ENCODE assay signal across 20 cellular contexts in genomic region chr5:170145462-170145861, GRCh38. TPM values are rescaled to one million over a fixed set of nuclear protein-coding genes. Genes with fewer than 3 reads are reported as not detected.
A peak's percentile ranks its signal among the peaks of the same experiment; 100 is the strongest.
DNase-seq lines count a peak whose midpoint lies in the region; ATAC-seq, FAIRE-seq and TF ChIP-seq lines count a peak whose summit lies in the region.
"Had no signal": no experiment of that assay in that cellular context is flagged by ENCODE, and none has a peak within 500 bp of the region (broad histone marks: within the 10 kb centered on the region; RNA-seq: fewer than 3 reads in every experiment).

No MANE protein-coding gene starts in this region.

- no peaks in the 10 kb centered on the region for H3K27me3 Mint-ChIP-seq in MCF 10A (ENCODE audit: insufficient read depth, unreplicated experiment)
- H3K27me3 Mint-ChIP-seq in activated CD8-positive, alpha-beta T cell treated with anti-CD3 and anti-CD28 coated beads, Interleukin-2, amount 10 ng/mL, durations not matched to agents 7 days and 5 days (ENCODE audit: low read depth) = peaks cover 2% of the 10 kb centered on the region
- H3K27me3 Mint-ChIP-seq: activated CD4-positive, alpha-beta T cell treated with anti-CD3 and anti-CD28 coated beads for 36 hours had no signal

- no peak for TF ChIP-seq RAD21 in K562 (CRISPR knock-in tag; conservative IDR thresholded peaks at IDR 0.05 in 1 of 2, IDR thresholded peaks at IDR 0.05 in 1 of 2)

- H3K27ac ChIP-seq in breast epithelium (peak overlapping the region; percentile 14 to 74), OCI-LY7 (ENCODE audit: low read depth, low read length, poor library complexity, severe bottlenecking) (no peak overlapping the region), K562 (ENCODE audit: extremely low read depth, low read depth, low read length) (no peak overlapping the region), body of pancreas (no peak overlapping the region), psoas muscle (no peak overlapping the region)
- H3K27ac ChIP-seq: right lobe of liver had no signal

- DNase-seq in breast epithelium (ENCODE audit: low spot score in 2 of 2) (no peak), MCF 10A (ENCODE audit: unreplicated experiment) (no peak), OCI-LY7 (ENCODE audit: low spot score) (peak; percentile 4), K562 (ENCODE audit: extremely low read depth in 1 of 4, low spot score in 3 of 4) (peak; percentile 28 to 59 (median 45)), body of pancreas (no peak), psoas muscle (no peak)
- DNase-seq in activated CD4-positive, CD25-positive, alpha-beta regulatory T cell treated with anti-CD3 and anti-CD28 coated beads, Interleukin-2, amount 50 U/mL, for 72 hours = no peak
- DNase-seq in activated CD8-positive, alpha-beta T cell treated with anti-CD3 and anti-CD28 coated beads, Interleukin-2, amount 10 ng/mL, durations not matched to agents 7 days and 5 days = no peak
- DNase-seq: activated CD4-positive, alpha-beta T cell treated with anti-CD3 and anti-CD28 coated beads for 36 hours; activated gamma-delta T cell treated with Interleukin-2 at 50 U/mL for 16 hours; aorta; CD4-positive, alpha-beta T cell; foreskin fibroblast; NCI-H1092 treated with DMSO at 0.1 percent for 48 hours; right lobe of liver; stimulated activated naive CD8-positive, alpha-beta T cell treated with anti-CD3 and anti-CD28 coated beads, Interleukin-15, amount 100 ng/mL, for 72 hours had no signal

- H3K4me3 Mint-ChIP-seq in MCF 10A (ENCODE audit: unreplicated experiment) = no peak overlapping the region
- no peak overlapping the region for H3K4me3 Mint-ChIP-seq in activated CD8-positive, alpha-beta T cell treated with anti-CD3 and anti-CD28 coated beads, Interleukin-2, amount 10 ng/mL, durations not matched to agents 7 days and 5 days
- H3K4me3 Mint-ChIP-seq: activated CD4-positive, alpha-beta T cell treated with anti-CD3 and anti-CD28 coated beads for 36 hours; CD4-positive, alpha-beta T cell; GM23338; stimulated activated naive CD8-positive, alpha-beta T cell treated with anti-CD3 and anti-CD28 coated beads, Interleukin-15, amount 100 ng/mL, for 72 hours had no signal

- no peak for TF ChIP-seq EP300 in K562 (IDR thresholded peaks at IDR 0.05; ENCODE audit: low read length)

- no peaks in the 10 kb centered on the region for H3K4me1 Mint-ChIP-seq in MCF 10A (ENCODE audit: insufficient read depth, unreplicated experiment)
- H3K4me1 Mint-ChIP-seq in activated CD8-positive, alpha-beta T cell treated with anti-CD3 and anti-CD28 coated beads, Interleukin-2, amount 10 ng/mL, durations not matched to agents 7 days and 5 days (ENCODE audit: low read depth) = no peaks in the 10 kb centered on the region
- H3K4me1 Mint-ChIP-seq: activated CD4-positive, alpha-beta T cell treated with anti-CD3 and anti-CD28 coated beads for 36 hours; GM23338; stimulated activated naive CD8-positive, alpha-beta T cell treated with anti-CD3 and anti-CD28 coated beads, Interleukin-15, amount 100 ng/mL, for 72 hours had no signal

- ATAC-seq in K562 = peak; percentile 59; the same call in 2 of the 3 replicates
- ATAC-seq in body of pancreas = no peak
- ATAC-seq in psoas muscle = no peak
- ATAC-seq in activated CD8-positive, alpha-beta T cell treated with anti-CD3 and anti-CD28 coated beads, Interleukin-2, amount 10 ng/mL, durations not matched to agents 7 days and 5 days = no peak
- ATAC-seq: activated CD4-positive, alpha-beta T cell treated with anti-CD3 and anti-CD28 coated beads for 36 hours; GM23338; right lobe of liver; stimulated activated naive CD8-positive, alpha-beta T cell treated with anti-CD3 and anti-CD28 coated beads, Interleukin-15, amount 100 ng/mL, for 72 hours had no signal

- H3K9me3 Mint-ChIP-seq in MCF 10A (ENCODE audit: unreplicated experiment) = no peaks in the 10 kb centered on the region
- no peaks in the 10 kb centered on the region for H3K9me3 Mint-ChIP-seq in activated CD8-positive, alpha-beta T cell treated with anti-CD3 and anti-CD28 coated beads, Interleukin-2, amount 10 ng/mL, durations not matched to agents 7 days and 5 days (ENCODE audit: insufficient read depth)
- H3K9me3 Mint-ChIP-seq: CD4-positive, alpha-beta T cell; GM23338; stimulated activated naive CD8-positive, alpha-beta T cell treated with anti-CD3 and anti-CD28 coated beads, Interleukin-15, amount 100 ng/mL, for 72 hours had no signal

- H3K9me2 ChIP-seq in OCI-LY7 (ENCODE audit: insufficient read depth, low read length) = no peaks in the 10 kb centered on the region

- CTCF ChIA-PET in MCF 10A (lab: Yijun Ruan, JAX) (interaction anchor here (0.5 to 2.7 kb wide), 5 partner anchors 39 to 112 kb away, joined by 3 to 10 read pairs (median 3); no protein-coding TSS in a partner anchor), OCI-LY7 (lab: Charles Lee; ENCODE audit: unreplicated experiment) (no interaction called here), K562 (lab: Yijun Ruan, JAX; ENCODE audit: low intra/inter-chr PET ratio) (no interaction called here)
- CTCF ChIA-PET in activated CD8-positive, alpha-beta T cell treated with anti-CD3 and anti-CD28 coated beads, Interleukin-2, amount 10 ng/mL, durations not matched to agents 7 days and 5 days (lab: Charles Lee) = interaction anchor here (0.6 kb wide), 1 partner anchor 42 kb away, joined by 3 read pairs; no protein-coding TSS in a partner anchor

- H4K20me1 ChIP-seq in OCI-LY7 (ENCODE audit: insufficient read depth, low read length) (no peaks in the 10 kb centered on the region), K562 (replicated peaks; ENCODE audit: control insufficient read depth, insufficient read depth, low read length) (no peaks in the 10 kb centered on the region)

- H3K36me3 Mint-ChIP-seq in MCF 10A (ENCODE audit: insufficient read depth, unreplicated experiment) = no peaks in the 10 kb centered on the region
- no peaks in the 10 kb centered on the region for H3K36me3 Mint-ChIP-seq in activated CD8-positive, alpha-beta T cell treated with anti-CD3 and anti-CD28 coated beads, Interleukin-2, amount 10 ng/mL, durations not matched to agents 7 days and 5 days (ENCODE audit: low read depth)

- in situ Hi-C loops in K562 (cut with MboI) = no loop called here

- H2AFZ ChIP-seq in OCI-LY7 (ENCODE audit: low read length) = peak overlapping the region; percentile 73
- H2AFZ ChIP-seq in K562 (ENCODE audit: low read depth, low read length) = peak overlapping the region; percentile 47; the same call in 1 of the 2 replicates
- H2AFZ ChIP-seq: GM23338 had no signal

- intact Hi-C loops in breast epithelium (cut with DNase I; ENCODE audit: low total_unique reads) = no loop called here
- intact Hi-C loops in MCF 10A (cut with micrococcal nuclease) = no loop called here
- intact Hi-C loops in OCI-LY7 (cut with micrococcal nuclease; ENCODE audit: unreplicated experiment) = no loop called here
- intact Hi-C loops in K562 (cut with micrococcal nuclease) = no loop called here
- intact Hi-C loops in body of pancreas (cut with DNase I) = no loop called here
- intact Hi-C loops in psoas muscle (cut with DNase I) = no loop called here

- H3K27me3 ChIP-seq in breast epithelium (no peaks in the 10 kb centered on the region), K562 (ENCODE audit: control insufficient read depth in 2 of 2, insufficient read depth in 2 of 2, low read length in 2 of 2) (peaks cover 4 to 49% of the 10 kb centered on the region in 2 experiments), body of pancreas (no peaks in the 10 kb centered on the region), psoas muscle (ENCODE audit: insufficient read depth in 3 of 3, low read length in 2 of 3) (peaks cover 0 to 3% (median 0%) of the 10 kb centered on the region in 3 donors)
- H3K27me3 ChIP-seq: right lobe of liver had no signal

- no peaks in the 10 kb centered on the region for H3K9me3 ChIP-seq in breast epithelium
- no peaks in the 10 kb centered on the region for H3K9me3 ChIP-seq in OCI-LY7 (ENCODE audit: low read length)
- no peaks in the 10 kb centered on the region for H3K9me3 ChIP-seq in K562 (replicated peaks; ENCODE audit: control insufficient read depth, insufficient read depth, low read depth, low read length)
- no peaks in the 10 kb centered on the region for H3K9me3 ChIP-seq in body of pancreas
- no peaks in the 10 kb centered on the region for H3K9me3 ChIP-seq in psoas muscle
- H3K9me3 ChIP-seq: right lobe of liver had no signal

- no peak overlapping the region for H3K4me3 ChIP-seq in breast epithelium
- H3K4me3 ChIP-seq in OCI-LY7 (ENCODE audit: low read depth, low read length, poor library complexity, severe bottlenecking) = no peak overlapping the region
- H3K4me3 ChIP-seq in K562 = no peak overlapping the region
- no peak overlapping the region for H3K4me3 ChIP-seq in body of pancreas
- H3K4me3 ChIP-seq in psoas muscle = no peak overlapping the region
- H3K4me3 ChIP-seq: GM23338, right lobe of liver had no signal

- H3K4me1 ChIP-seq in breast epithelium (peaks cover 0 to 3% of the 10 kb centered on the region in 2 donors), OCI-LY7 (ENCODE audit: insufficient read depth, low read length, poor library complexity, severe bottlenecking) (no peaks in the 10 kb centered on the region), K562 (replicated peaks in 1 of 2; ENCODE audit: control insufficient read depth in 2 of 2, insufficient read depth in 2 of 2, low read length in 2 of 2) (peaks cover 0 to 3% of the 10 kb centered on the region in 2 experiments; a peak in 3 of 5 replicates), body of pancreas (no peaks in the 10 kb centered on the region), psoas muscle (no peaks in the 10 kb centered on the region)
- H3K4me1 ChIP-seq: right lobe of liver had no signal

- no peaks in the 10 kb centered on the region for H3K9me1 ChIP-seq in K562 (ENCODE audit: control insufficient read depth, insufficient read depth, low read length)

- no peak overlapping the region; the same call in 1 of the 2 replicates for H3K4me2 ChIP-seq in OCI-LY7 (ENCODE audit: low read length)
- H3K4me2 ChIP-seq in K562 (ENCODE audit: insufficient read depth, low read length) = no peak overlapping the region
- H3K4me2 ChIP-seq: GM23338 had no signal

- no peaks in the 10 kb centered on the region for H3K36me3 ChIP-seq in breast epithelium
- H3K36me3 ChIP-seq in OCI-LY7 (ENCODE audit: insufficient read depth, low read length) = no peaks in the 10 kb centered on the region
- no peaks in the 10 kb centered on the region for H3K36me3 ChIP-seq in K562 (ENCODE audit: control insufficient read depth, insufficient read depth, low read length)
- H3K36me3 ChIP-seq in body of pancreas (replicated peaks in 1 of 2; ENCODE audit: insufficient read depth in 1 of 2, low read depth in 2 of 2) = no peaks in the 10 kb centered on the region
- H3K36me3 ChIP-seq in psoas muscle (ENCODE audit: insufficient read depth in 1 of 2, low read depth in 1 of 2) = no peaks in the 10 kb centered on the region
- H3K36me3 ChIP-seq: right lobe of liver had no signal

- no peak overlapping the region for H3K27ac Mint-ChIP-seq in MCF 10A (ENCODE audit: low read depth, unreplicated experiment)
- H3K27ac Mint-ChIP-seq in activated CD8-positive, alpha-beta T cell treated with anti-CD3 and anti-CD28 coated beads, Interleukin-2, amount 10 ng/mL, durations not matched to agents 7 days and 5 days = no peak overlapping the region
- H3K27ac Mint-ChIP-seq: activated CD4-positive, alpha-beta T cell treated with anti-CD3 and anti-CD28 coated beads for 36 hours; CD4-positive, alpha-beta T cell; GM23338; stimulated activated naive CD8-positive, alpha-beta T cell treated with anti-CD3 and anti-CD28 coated beads, Interleukin-15, amount 100 ng/mL, for 72 hours had no signal

- peak; percentile 23 for FAIRE-seq in K562 (lab: Jason Lieb, UNC)
- FAIRE-seq: urothelium cell line had no signal

- H3K9ac ChIP-seq in K562 (ENCODE audit: insufficient read depth in 1 of 2, low read depth in 2 of 2, low read length in 2 of 2) = no peak overlapping the region

- 0% methylated on average over 4 of the region's 4 CpGs for WGBS in K562 (ENCODE audit: insufficient coverage, low coverage, missing lambda C conversion rate)
- WGBS in body of pancreas, 2 donors = 45 to 52% methylated on average over 4 of the region's 4 CpGs
- 59 to 76% (median 63%) methylated on average over 4 of the region's 4 CpGs for WGBS in psoas muscle, 3 donors

- H3K79me2 ChIP-seq in OCI-LY7 (ENCODE audit: insufficient read depth, low read depth, low read length) (no peaks in the 10 kb centered on the region), K562 (ENCODE audit: control insufficient read depth, insufficient read depth, low read length) (no peaks in the 10 kb centered on the region)

- BruUV-seq in MCF 10A (replicated peaks; lab: Mats Ljungman, UMichigan) = no TSS peak
- BruUV-seq in OCI-LY7 (replicated peaks; lab: Mats Ljungman, UMichigan) = no TSS peak
- no TSS peak for BruUV-seq in K562 (replicated peaks; lab: Mats Ljungman, UMichigan)

- TF ChIP-seq POLR2A in breast epithelium (IDR thresholded peaks at IDR 0.05) = no peak
- no peak for TF ChIP-seq POLR2A in K562 (conservative IDR thresholded peaks at IDR 0.05)
- no peak for TF ChIP-seq POLR2A in body of pancreas (IDR thresholded peaks at IDR 0.05)

- TF ChIP-seq CTCF in breast epithelium (IDR thresholded peaks at IDR 0.05) (no peak), MCF 10A (IDR thresholded peaks at IDR 0.05; ENCODE audit: unreplicated experiment) (no peak), OCI-LY7 (conservative IDR thresholded peaks at IDR 0.05; ENCODE audit: low read length) (no peak), K562 (IDR thresholded peaks at IDR 0.05 in 2 of 3, conservative IDR thresholded peaks at IDR 0.05 in 1 of 3; ENCODE audit: insufficient read depth in 2 of 3, low read depth in 1 of 3, low read length in 3 of 3) (no peak), body of pancreas (IDR thresholded peaks at IDR 0.05) (no peak), psoas muscle (IDR thresholded peaks at IDR 0.05) (no peak)

- POLR2A ChIA-PET in MCF 10A (lab: Yijun Ruan, JAX) = no interaction called here
- POLR2A ChIA-PET in OCI-LY7 (lab: Charles Lee) = interaction anchor here (0.6 to 1.1 kb wide), 2 partner anchors 27 to 29 kb away, joined by 3 read pairs; no protein-coding TSS in a partner anchor
- POLR2A ChIA-PET in K562 (lab: Yijun Ruan, JAX) = no interaction called here
- POLR2A ChIA-PET in activated CD8-positive, alpha-beta T cell treated with anti-CD3 and anti-CD28 coated beads, Interleukin-2, amount 10 ng/mL, durations not matched to agents 7 days and 5 days (lab: Charles Lee) = no interaction called here

RNA-seq across cellular contexts. Expression of gene FOXI1, which starts 39.8 kb away (rescaled TPM):
- total RNA-seq in breast epithelium = 1 to 10 TPM in 2 of 3 donors, not detected in 1; 1.3 to 7.9 TPM
- not detected in 2 replicates for total RNA-seq in MCF 10A (2022)
- not detected in 2 replicates for total RNA-seq in OCI-LY7 (2014; rRNA removed; shearing (Covaris generic))
- not detected in 2 replicates for total RNA-seq in OCI-LY7 (2022)
- total RNA-seq in K562 (2011; cell fraction: chromatin; rRNA removed; ENCODE audit: low replicate concordance) = not detected in 2 replicates
- not detected in 2 replicates for total RNA-seq in K562 (2011; cell fraction: nucleolus; rRNA removed)
- not detected in 2 replicates for total RNA-seq in K562 (2011; cell fraction: nucleoplasm; rRNA removed)
- not detected in 2 replicates for total RNA-seq in K562 (2014; rRNA removed)
- not detected in 2 replicates for total RNA-seq in K562 (2014; rRNA removed; fragmentation: Illumina TruSeq; extraction: Trizol)
- not detected in 2 replicates for total RNA-seq in K562 (2015; rRNA removed; fragmentation: Illumina TruSeq; extraction: Trizol)
- not detected in 2 replicates for total RNA-seq in K562 (2021)
- polyA plus RNA-seq in K562 (2011; rRNA removed) = not detected in 2 replicates
- 0.06 TPM in 1 of 2 replicates, not detected in the other for polyA plus RNA-seq in K562 (2011; cell fraction: cytosol; rRNA removed)
- polyA plus RNA-seq in K562 (2011; cell fraction: nucleus; rRNA removed) = not detected in 2 replicates
- polyA plus RNA-seq in K562 (2012) = not detected in 2 replicates
- polyA plus RNA-seq in K562 (2014; fragmentation: Illumina TruSeq; extraction: Trizol) = not detected in 2 replicates
- not detected for polyA plus RNA-seq in K562 (2014; fragmentation: Nextera tagmentation; extraction: Ambion mirVana)
- not detected in 2 replicates for polyA plus RNA-seq in K562 (2014; rRNA removed)
- polyA minus RNA-seq in K562 (2011; rRNA and poly(A)+ RNA removed) = not detected in 2 replicates
- polyA minus RNA-seq in K562 (2011; cell fraction: cytosol; rRNA and poly(A)+ RNA removed) = not detected in 2 replicates
- not detected in 2 replicates for polyA minus RNA-seq in K562 (2011; cell fraction: nucleus; rRNA and poly(A)+ RNA removed)
- not detected for total RNA-seq in body of pancreas
- not detected for total RNA-seq in psoas muscle
- polyA plus RNA-seq in psoas muscle = not detected
- not detected for total RNA-seq in activated CD8-positive, alpha-beta T cell treated with anti-CD3 and anti-CD28 coated beads, Interleukin-2, amount 10 ng/mL, durations not matched to agents 7 days and 5 days
- total RNA-seq: activated CD4-positive, alpha-beta T cell treated with anti-CD3 and anti-CD28 coated beads for 36 hours; aorta; Daoy; GM23338; right lobe of liver; T-helper 2 cell treated with Interferon-gamma antibody and Interleukin-4, amounts not matched to agents 100 ng/mL and 5 ng/mL, for 36 hours had no signal
- polyA plus RNA-seq: aorta, GM23338 had no signal

Comparison
In these comparisons a context has a peak if more than half of its experiments do, and no peak if none do; other contexts are left out.
1. DNase-seq: peak in OCI-LY7 (single experiment) and K562 (4 of 4); none in breast epithelium (0 of 2), MCF 10A (single experiment), body of pancreas (0 of 4), activated CD4-positive, CD25-positive, alpha-beta regulatory T cell treated with anti-CD3 and anti-CD28 coated beads, Interleukin-2, amount 50 U/mL, for 72 hours (single experiment), psoas muscle (0 of 2) and activated CD8-positive, alpha-beta T cell treated with anti-CD3 and anti-CD28 coated beads, Interleukin-2, amount 10 ng/mL, durations not matched to agents 7 days and 5 days (single experiment).
2. H3K27ac ChIP-seq: peak in breast epithelium (2 of 2); none in OCI-LY7 (single experiment), K562 (single experiment), body of pancreas (0 of 4) and psoas muscle (single experiment).
3. CTCF ChIA-PET loops: an anchor here in MCF 10A (0.5 to 2.7 kb wide) and activated CD8-positive, alpha-beta T cell treated with anti-CD3 and anti-CD28 coated beads, Interleukin-2, amount 10 ng/mL, durations not matched to agents 7 days and 5 days (0.6 kb wide); none called in OCI-LY7 and K562.